In the genomic region with DNA sequence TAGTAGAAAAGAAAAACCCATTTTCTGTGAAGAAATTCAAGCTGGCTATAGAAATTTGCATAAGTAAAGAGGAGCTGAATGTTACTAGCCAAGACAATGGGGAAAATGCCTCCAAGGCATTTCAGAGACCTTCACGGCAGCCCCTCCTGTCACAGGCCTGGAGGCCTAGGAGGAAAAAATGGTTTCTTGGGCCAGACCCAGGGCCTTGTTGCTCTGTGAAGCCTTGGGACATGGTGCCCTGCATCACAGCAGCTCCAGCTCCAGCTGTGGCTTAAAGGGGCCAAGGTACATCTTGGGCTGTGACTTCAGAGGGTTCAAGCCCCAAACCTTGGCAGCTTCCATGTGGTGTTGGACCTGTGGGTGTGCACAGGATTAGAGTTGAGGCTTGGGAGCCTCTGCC, we compare ENCODE assay signal across 35 cellular contexts.
"Had no signal": no experiment of that assay in that cellular context is flagged by ENCODE, and none has a peak within 500 bp of the region (broad histone marks: within the 10 kb centered on the region; RNA-seq: fewer than 3 reads in every experiment).

No MANE protein-coding gene starts in this region.

- H3K4me1 Mint-ChIP-seq: activated CD4-positive, alpha-beta memory T cell treated with anti-CD3 and anti-CD28 coated beads, Interleukin-2, amount 10 ng/mL, durations not matched to agents 7 days and 5 days; activated CD4-positive, alpha-beta T cell treated with anti-CD3 and anti-CD28 coated beads for 36 hours; activated CD4-positive, alpha-beta T cell treated with anti-CD3 and anti-CD28 coated beads, Interleukin-2, amount 10 ng/mL, durations not matched to agents 7 days and 5 days; activated CD8-positive, alpha-beta memory T cell treated with anti-CD3 and anti-CD28 coated beads, Interleukin-2, amount 10 ng/mL, durations not matched to agents 7 days and 5 days; activated naive CD4-positive, alpha-beta T cell treated with anti-CD3 and anti-CD28 coated beads, Interleukin-2, amount 10 ng/mL, durations not matched to agents 7 days and 5 days; activated naive CD4-positive, alpha-beta T cell treated with anti-CD3 and anti-CD28 coated beads, Interleukin-2, amount 50 U/mL, for 24 hours; activated naive CD8-positive, alpha-beta T cell treated with anti-CD3 and anti-CD28 coated beads, Interleukin-2, amount 10 ng/mL, durations not matched to agents 7 days and 5 days; activated naive CD8-positive, alpha-beta T cell treated with anti-CD3 and anti-CD28 coated beads, Interleukin-2, amount 50 U/mL, for 24 hours; brain; central memory CD8-positive, alpha-beta T cell; T-cell; T-helper 17 cell had no signal

- H3K27ac Mint-ChIP-seq: activated CD4-positive, alpha-beta memory T cell treated with anti-CD3 and anti-CD28 coated beads, Interleukin-2, amount 10 ng/mL, durations not matched to agents 7 days and 5 days; activated CD4-positive, alpha-beta T cell treated with anti-CD3 and anti-CD28 coated beads for 36 hours; activated CD4-positive, alpha-beta T cell treated with anti-CD3 and anti-CD28 coated beads, Interleukin-2, amount 10 ng/mL, durations not matched to agents 7 days and 5 days; activated CD8-positive, alpha-beta memory T cell treated with anti-CD3 and anti-CD28 coated beads, Interleukin-2, amount 10 ng/mL, durations not matched to agents 7 days and 5 days; activated CD8-positive, alpha-beta T cell treated with anti-CD3 and anti-CD28 coated beads, Interleukin-2, amount 10 ng/mL, durations not matched to agents 7 days and 5 days; activated naive CD4-positive, alpha-beta T cell treated with anti-CD3 and anti-CD28 coated beads, Interleukin-2, amount 10 ng/mL, durations not matched to agents 7 days and 5 days; activated naive CD4-positive, alpha-beta T cell treated with anti-CD3 and anti-CD28 coated beads, Interleukin-2, amount 50 U/mL, for 24 hours; activated naive CD8-positive, alpha-beta T cell; activated naive CD8-positive, alpha-beta T cell treated with anti-CD3 and anti-CD28 coated beads, Interleukin-2, amount 10 ng/mL, durations not matched to agents 7 days and 5 days; activated naive CD8-positive, alpha-beta T cell treated with anti-CD3 and anti-CD28 coated beads, Interleukin-2, amount 50 U/mL, for 24 hours; activated T-cell treated with anti-CD3 and anti-CD28 coated beads, Interleukin-2, amount 50 U/mL, for 24 hours; activated T-helper 2 cell treated with anti-CD3 and anti-CD28 coated beads, Interferon-gamma antibody, Interleukin-2, Interleukin-4, amounts not matched to agents 10 μg/mL and 5 μg/mL and 100 μg/mL, durations not matched to agents 14 hours and 24 hours and 36 hours; brain; T-cell; T-helper 17 cell had no signal

- H3K9me3 Mint-ChIP-seq: activated T-helper 2 cell treated with anti-CD3 and anti-CD28 coated beads, Interferon-gamma antibody, Interleukin-2, Interleukin-4, amounts not matched to agents 10 μg/mL and 5 μg/mL and 100 μg/mL, durations not matched to agents 14 hours and 24 hours and 36 hours had no signal

- H3K9me3 ChIP-seq: ascending aorta had no signal

- H3K36me3 Mint-ChIP-seq: activated CD8-positive, alpha-beta memory T cell treated with anti-CD3 and anti-CD28 coated beads, Interleukin-2, amount 10 ng/mL, durations not matched to agents 7 days and 5 days; activated naive CD4-positive, alpha-beta T cell treated with anti-CD3 and anti-CD28 coated beads, Interleukin-2, amount 10 ng/mL, durations not matched to agents 7 days and 5 days; activated naive CD4-positive, alpha-beta T cell treated with anti-CD3 and anti-CD28 coated beads, Interleukin-2, amount 50 U/mL, for 24 hours; activated naive CD8-positive, alpha-beta T cell; activated naive CD8-positive, alpha-beta T cell treated with anti-CD3 and anti-CD28 coated beads, Interleukin-2, amount 10 ng/mL, durations not matched to agents 7 days and 5 days; brain; T-cell had no signal

- H3K4me3 Mint-ChIP-seq: activated CD4-positive, alpha-beta memory T cell treated with anti-CD3 and anti-CD28 coated beads, Interleukin-2, amount 10 ng/mL, durations not matched to agents 7 days and 5 days; activated CD4-positive, alpha-beta T cell treated with anti-CD3 and anti-CD28 coated beads for 36 hours; activated CD4-positive, alpha-beta T cell treated with anti-CD3 and anti-CD28 coated beads, Interleukin-2, amount 10 ng/mL, durations not matched to agents 7 days and 5 days; activated CD8-positive, alpha-beta memory T cell treated with anti-CD3 and anti-CD28 coated beads, Interleukin-2, amount 10 ng/mL, durations not matched to agents 7 days and 5 days; activated CD8-positive, alpha-beta T cell treated with anti-CD3 and anti-CD28 coated beads, Interleukin-2, amount 10 ng/mL, durations not matched to agents 7 days and 5 days; activated naive CD4-positive, alpha-beta T cell treated with anti-CD3 and anti-CD28 coated beads, Interleukin-2, amount 10 ng/mL, durations not matched to agents 7 days and 5 days; activated naive CD4-positive, alpha-beta T cell treated with anti-CD3 and anti-CD28 coated beads, Interleukin-2, amount 50 U/mL, for 24 hours; activated naive CD8-positive, alpha-beta T cell; activated naive CD8-positive, alpha-beta T cell treated with anti-CD3 and anti-CD28 coated beads, Interleukin-2, amount 10 ng/mL, durations not matched to agents 7 days and 5 days; activated naive CD8-positive, alpha-beta T cell treated with anti-CD3 and anti-CD28 coated beads, Interleukin-2, amount 50 U/mL, for 24 hours; activated T-cell treated with anti-CD3 and anti-CD28 coated beads, Interleukin-2, amount 50 U/mL, for 24 hours; brain; central memory CD8-positive, alpha-beta T cell; T-cell; T-helper 17 cell had no signal

- H3K4me1 ChIP-seq: ascending aorta had no signal

- H3K36me3 ChIP-seq: ascending aorta, cardiac muscle cell had no signal

- ATAC-seq: activated CD4-positive, alpha-beta T cell treated with anti-CD3 and anti-CD28 coated beads for 36 hours; activated CD4-positive, CD25-positive, alpha-beta regulatory T cell treated with anti-CD3 and anti-CD28 coated beads, Interleukin-2, amount 50 U/mL, for 24 hours; activated CD8-positive, alpha-beta memory T cell treated with anti-CD3 and anti-CD28 coated beads, Interleukin-2, amount 10 ng/mL, durations not matched to agents 7 days and 5 days; activated CD8-positive, alpha-beta T cell treated with anti-CD3 and anti-CD28 coated beads, Interleukin-2, amount 10 ng/mL, durations not matched to agents 7 days and 5 days; activated naive CD8-positive, alpha-beta T cell treated with anti-CD3 and anti-CD28 coated beads, Interleukin-2, amount 50 U/mL, for 24 hours; T-cell; T-helper 17 cell had no signal

- DNase-seq: activated CD4-positive, alpha-beta memory T cell treated with anti-CD3 and anti-CD28 coated beads, Interleukin-2, amount 10 ng/mL, durations not matched to agents 7 days and 5 days; activated CD4-positive, alpha-beta T cell treated with anti-CD3 and anti-CD28 coated beads for 1 hour; activated CD4-positive, alpha-beta T cell treated with anti-CD3 and anti-CD28 coated beads for 36 hours; activated CD4-positive, alpha-beta T cell treated with anti-CD3 and anti-CD28 coated beads for 48 hours; activated CD4-positive, alpha-beta T cell treated with anti-CD3 and anti-CD28 coated beads, Interleukin-2, amount 10 ng/mL, durations not matched to agents 7 days and 5 days; activated CD4-positive, alpha-beta T cell treated with anti-CD3 and anti-CD28 coated beads, Interleukin-2, amount 50 U/mL, for 48 hours; activated CD4-positive, CD25-positive, alpha-beta regulatory T cell; activated CD8-positive, alpha-beta memory T cell treated with anti-CD3 and anti-CD28 coated beads for 24 hours; activated CD8-positive, alpha-beta memory T cell treated with anti-CD3 and anti-CD28 coated beads, Interleukin-2, amount 10 ng/mL, durations not matched to agents 7 days and 5 days; activated CD8-positive, alpha-beta memory T cell treated with anti-CD3 and anti-CD28 coated beads, Interleukin-2, amount 50 U/mL, for 48 hours; activated CD8-positive, alpha-beta T cell treated with anti-CD3 and anti-CD28 coated beads, Interleukin-2, amount 10 ng/mL, durations not matched to agents 7 days and 5 days; activated effector memory CD4-positive, alpha-beta T cell treated with Interleukin-2 at 50 U/mL for 16 hours; activated gamma-delta T cell; activated naive CD4-positive, alpha-beta T cell treated with anti-CD3 and anti-CD28 coated beads, Interleukin-2, amount 10 ng/mL, durations not matched to agents 7 days and 5 days; activated naive CD4-positive, alpha-beta T cell treated with Interleukin-2 at 50 U/mL for 16 hours; activated naive CD8-positive, alpha-beta T cell treated with anti-CD3 and anti-CD28 coated beads, Interleukin-2, amount 10 ng/mL, durations not matched to agents 7 days and 5 days; activated naive CD8-positive, alpha-beta T cell treated with anti-CD3 and anti-CD28 coated beads, Interleukin-2, amount 50 U/mL, for 24 hours; activated T-cell treated with anti-CD3 and anti-CD28 coated beads, Interleukin-2, amount 50 U/mL, for 24 hours; activated T-cell treated with anti-CD3 and anti-CD28 coated beads, Interleukin-2, amount 50 U/mL, for 48 hours; amygdala; anterior cingulate cortex; caudate nucleus; cerebellar nuclear complex; T-cell; T-helper 17 cell; T1000 had no signal

- H3K27ac ChIP-seq: ascending aorta, cardiac muscle cell, VCaP had no signal

- H3K27me3 Mint-ChIP-seq: activated CD4-positive, alpha-beta T cell treated with anti-CD3 and anti-CD28 coated beads for 36 hours; activated CD4-positive, alpha-beta T cell treated with anti-CD3 and anti-CD28 coated beads, Interleukin-2, amount 10 ng/mL, durations not matched to agents 7 days and 5 days; activated naive CD4-positive, alpha-beta T cell treated with anti-CD3 and anti-CD28 coated beads, Interleukin-2, amount 10 ng/mL, durations not matched to agents 7 days and 5 days; activated naive CD4-positive, alpha-beta T cell treated with anti-CD3 and anti-CD28 coated beads, Interleukin-2, amount 50 U/mL, for 24 hours; brain; central memory CD8-positive, alpha-beta T cell; T-helper 17 cell had no signal

- H3K4me3 ChIP-seq: ascending aorta, cardiac muscle cell had no signal

- H3K27me3 ChIP-seq: ascending aorta, cardiac muscle cell had no signal
